Comparison of ENCODE assay signal across 20 cellular contexts in the genomic region with DNA sequence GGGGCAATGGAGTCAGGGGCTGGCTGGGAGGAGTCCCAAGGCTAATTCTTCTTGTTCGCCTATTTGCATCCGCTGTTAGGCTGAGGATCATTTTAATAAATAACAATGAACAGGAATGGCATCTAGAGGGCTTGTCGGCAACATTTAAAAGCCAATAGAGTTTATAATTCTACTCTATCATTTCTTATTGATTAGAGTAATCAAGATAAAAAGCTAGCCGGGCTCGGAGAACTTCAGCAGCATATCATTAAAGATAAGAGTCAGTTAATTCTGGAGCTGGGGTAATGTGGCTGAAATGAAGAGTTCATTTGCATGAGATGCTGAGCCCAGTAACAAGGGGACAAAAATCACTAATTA. TPM values are rescaled to one million over a fixed set of nuclear protein-coding genes. Genes with fewer than 3 reads are reported as not detected.
DNase-seq lines count a peak whose midpoint lies in the region; ATAC-seq, FAIRE-seq and TF ChIP-seq lines count a peak whose summit lies in the region.
"Had no signal": no experiment of that assay in that cellular context is flagged by ENCODE, and none has a peak within 500 bp of the region (broad histone marks: within the 10 kb centered on the region; RNA-seq: fewer than 3 reads in every experiment).

No MANE protein-coding gene starts in this region.

- H3K4me1 Mint-ChIP-seq in CD4-positive, alpha-beta T cell (ENCODE audit: low read depth): peaks cover 49% of the 10 kb centered on the region
- H3K4me1 Mint-ChIP-seq in nephron: peaks cover 38% of the 10 kb centered on the region

- H3K27ac Mint-ChIP-seq in CD4-positive, alpha-beta T cell: no peak overlapping the region
- no peak overlapping the region for H3K27ac Mint-ChIP-seq in nephron

- BruUV-seq in HCT116 (replicated peaks; lab: Mats Ljungman, UMichigan): no TSS peak
- BruUV-seq in GM12878 (replicated peaks; lab: Mats Ljungman, UMichigan): no TSS peak
- no TSS peak for BruUV-seq in A673 (replicated peaks; lab: Mats Ljungman, UMichigan)

- 11% methylated on average over 5 of the region's 5 CpGs for WGBS in GM12878 (ENCODE audit: insufficient coverage, insufficient replicate concordance, low lambda C conversion rate, missing lambda C conversion rate)

- H3K9me3 ChIP-seq in CD4-positive, alpha-beta T cell (ENCODE audit: control insufficient read depth, low read length): no peaks in the 10 kb centered on the region
- H3K9me3 ChIP-seq in HCT116 (ENCODE audit: control insufficient read depth in 1 of 2, insufficient read depth in 1 of 2, low read depth in 1 of 2, low read length in 2 of 2) (no peaks in the 10 kb centered on the region), GM12878 (replicated peaks; ENCODE audit: control insufficient read depth, insufficient read depth, low read length) (no peaks in the 10 kb centered on the region), A673 (ENCODE audit: low read depth, low read length, poor library complexity, severe bottlenecking) (no peaks in the 10 kb centered on the region), kidney (ENCODE audit: control insufficient read depth in 1 of 2, low read length in 2 of 2) (no peaks in the 10 kb centered on the region)
- H3K9me3 ChIP-seq: BE2C, neutrophil, SJSA1 had no signal

- H3K9ac ChIP-seq in HCT116 (ENCODE audit: low read length): no peak overlapping the region
- H3K9ac ChIP-seq in GM12878 (ENCODE audit: control insufficient read depth, insufficient read depth, low read length): no peak overlapping the region
- no peak overlapping the region for H3K9ac ChIP-seq in kidney (ENCODE audit: low read length in 2 of 2)

- SMC1A ChIA-PET in GM12878 (lab: Charles Lee; ENCODE audit: uncharacterized antibody, unreplicated experiment): no interaction called here

- DNase-seq in CD4-positive, alpha-beta T cell: no peak
- no peak for DNase-seq in HCT116 (ENCODE audit: low read depth, low spot score)
- DNase-seq in GM12878 (ENCODE audit: low read depth, low spot score): no peak
- no peak for DNase-seq in A673 (ENCODE audit: low spot score)
- no peak for DNase-seq in kidney
- DNase-seq: activated effector memory CD4-positive, alpha-beta T cell treated with Interleukin-2 at 50 U/mL for 16 hours; DMS79; stimulated activated CD4-positive, alpha-beta T cell treated with anti-CD3 and anti-CD28 coated beads, Interleukin-1b, Interleukin-23, amount 100 ng/mL, for 48 hours had no signal

- H3K4me2 ChIP-seq in HCT116 (ENCODE audit: low read length): no peak overlapping the region
- H3K4me2 ChIP-seq in GM12878 (ENCODE audit: control insufficient read depth, insufficient read depth): no peak overlapping the region

- peaks cover 95% of the 10 kb centered on the region for H3K27me3 ChIP-seq in CD4-positive, alpha-beta T cell (ENCODE audit: control insufficient read depth, insufficient read depth, low read length)
- H3K27me3 ChIP-seq in HCT116 (ENCODE audit: insufficient read depth, low read length) (no peaks in the 10 kb centered on the region), GM12878 (replicated peaks in 1 of 2; ENCODE audit: control insufficient read depth in 2 of 2, insufficient read depth in 2 of 2, low read length in 1 of 2) (peaks cover 27 to 48% of the 10 kb centered on the region in 2 experiments), A673 (replicated peaks; ENCODE audit: insufficient read depth, low read depth, low read length, poor library complexity) (peaks cover 92% of the 10 kb centered on the region)

- POLR2A ChIA-PET in CD4-positive, alpha-beta T cell (lab: Charles Lee): no interaction called here
- POLR2A ChIA-PET in HCT116 (lab: Charles Lee) (no interaction called here), GM12878 (lab: Charles Lee) (no interaction called here), A673 (lab: Charles Lee; ENCODE audit: low non-redundant PET) (no interaction called here)

- H3K4me3 ChIP-seq in HCT116 (replicated peaks in 1 of 2; ENCODE audit: low read depth in 1 of 2, low read length in 2 of 2) (no peak overlapping the region), GM12878 (no peak overlapping the region), A673 (ENCODE audit: low read depth, low read length, poor library complexity, severe bottlenecking) (no peak overlapping the region), kidney (ENCODE audit: low read length in 2 of 2) (no peak overlapping the region)
- H3K4me3 ChIP-seq: SJSA1 had no signal

- peaks cover 89% of the 10 kb centered on the region for H3K27me3 Mint-ChIP-seq in CD4-positive, alpha-beta T cell
- H3K27me3 Mint-ChIP-seq in nephron (ENCODE audit: low read depth): peaks cover 99% of the 10 kb centered on the region

- H3K9me2 ChIP-seq in HCT116 (ENCODE audit: insufficient read depth): no peaks in the 10 kb centered on the region

- in situ Hi-C loops in GM12878 (cut with MboI): loop anchor here (5.0 to 10.0 kb wide), 2 partner anchors 376 to 408 kb away; no protein-coding TSS in a partner anchor

- H3K79me2 ChIP-seq in HCT116 (ENCODE audit: insufficient read depth, low read length) (no peaks in the 10 kb centered on the region), GM12878 (ENCODE audit: control insufficient read depth, insufficient read depth, low read length) (no peaks in the 10 kb centered on the region)

- H4K20me1 ChIP-seq in HCT116 (ENCODE audit: insufficient read depth) (no peaks in the 10 kb centered on the region), GM12878 (ENCODE audit: control insufficient read depth, insufficient read depth) (no peaks in the 10 kb centered on the region)

- no peak for TF ChIP-seq EP300 in GM12878 (IDR thresholded peaks at IDR 0.05; ENCODE audit: borderline replicate concordance in 1 of 2, control insufficient read depth in 1 of 2, low read depth in 2 of 2, low read length in 2 of 2)

- H3K36me3 Mint-ChIP-seq in CD4-positive, alpha-beta T cell (ENCODE audit: low read depth): no peaks in the 10 kb centered on the region
- H3K36me3 Mint-ChIP-seq in nephron (ENCODE audit: low read depth): no peaks in the 10 kb centered on the region

- TF ChIP-seq POLR2A in HCT116 (IDR thresholded peaks at IDR 0.05; ENCODE audit: borderline replicate concordance, extremely low read depth, insufficient read depth, insufficient read length) (no peak), GM12878 (IDR thresholded peaks at IDR 0.05; ENCODE audit: low read depth, low read length) (no peak)

- H3K36me3 ChIP-seq in HCT116 (ENCODE audit: control insufficient read depth in 1 of 2, insufficient read depth in 2 of 2, low read length in 2 of 2) (no peaks in the 10 kb centered on the region), GM12878 (ENCODE audit: control insufficient read depth in 2 of 2, insufficient read depth in 2 of 2, low read length in 1 of 2) (no peaks in the 10 kb centered on the region), A673 (ENCODE audit: insufficient read depth, low read length, poor library complexity, severe bottlenecking) (no peaks in the 10 kb centered on the region), kidney (ENCODE audit: control insufficient read depth in 1 of 2, insufficient read depth in 2 of 2, low read length in 2 of 2) (no peaks in the 10 kb centered on the region)
- H3K36me3 ChIP-seq: BE2C, neutrophil, SJSA1 had no signal

- no peak for TF ChIP-seq CTCF in CD4-positive, alpha-beta T cell (IDR thresholded peaks at IDR 0.05)
- TF ChIP-seq CTCF in HCT116 (IDR thresholded peaks at IDR 0.05 in 2 of 3, conservative IDR thresholded peaks at IDR 0.05 in 1 of 3; ENCODE audit: borderline replicate concordance in 1 of 3, insufficient read depth in 1 of 3, low read depth in 2 of 3, low read length in 2 of 3) (no peak), GM12878 (IDR thresholded peaks at IDR 0.05 in 2 of 3, conservative IDR thresholded peaks at IDR 0.05 in 1 of 3; ENCODE audit: control insufficient read depth in 2 of 3, extremely low read depth in 1 of 3, insufficient read depth in 1 of 3, low read depth in 3 of 3, low read length in 3 of 3) (no peak), nephron (IDR thresholded peaks at IDR 0.05; ENCODE audit: unreplicated experiment in 3 of 3) (no peak), A673 (conservative IDR thresholded peaks at IDR 0.05; ENCODE audit: low read depth, low read length) (no peak), kidney (IDR thresholded peaks at IDR 0.05; ENCODE audit: borderline replicate concordance, extremely low read depth, insufficient read depth) (no peak)

- RAD21 ChIA-PET in HCT116 (lab: Charles Lee; ENCODE audit: low non-redundant PET in 1 of 2, low total read pairs in 2 of 2, uncharacterized antibody in 2 of 2, unreplicated experiment in 2 of 2) (no interaction called here), GM12878 (lab: Charles Lee; ENCODE audit: unreplicated experiment) (no interaction called here)

- TF ChIP-seq RAD21 in HCT116 (IDR thresholded peaks at IDR 0.05; ENCODE audit: low read depth) (no peak), GM12878 (IDR thresholded peaks at IDR 0.05; ENCODE audit: insufficient read depth, low read depth, low read length) (no peak)

- peak overlapping the region; percentile 81 for H3K4me3 Mint-ChIP-seq in CD4-positive, alpha-beta T cell
- H3K4me3 Mint-ChIP-seq in nephron: peak overlapping the region; percentile 71 to 83 (median 81)

- FAIRE-seq in GM12878 (lab: Jason Lieb, UNC) (no peak), kidney (lab: Jason Lieb, UNC) (no peak)
- FAIRE-seq: GM19239, TTC549 had no signal

- intact Hi-C loops in CD4-positive, alpha-beta T cell (cut with DNase I, micrococcal nuclease): no loop called here
- intact Hi-C loops in HCT116 (cut with micrococcal nuclease): loop anchor here (10.0 kb wide), 2 partner anchors 148 to 248 kb away; a partner anchor contains a TSS
- intact Hi-C loops in GM12878 (cut with micrococcal nuclease; ENCODE audit: unreplicated experiment): no loop called here
- intact Hi-C loops in A673 (cut with micrococcal nuclease; ENCODE audit: unreplicated experiment): loop anchor here (5.0 to 10.0 kb wide), 2 partner anchors 146 to 958 kb away; a partner anchor contains a TSS
- intact Hi-C loops in kidney (cut with DNase I): loop anchor here (10.0 kb wide), 2 partner anchors 378 to 408 kb away; no protein-coding TSS in a partner anchor

- H3K27ac ChIP-seq in CD4-positive, alpha-beta T cell (ENCODE audit: low read depth, low read length): no peak overlapping the region
- H3K27ac ChIP-seq in HCT116 (ENCODE audit: low read depth, low read length): no peak overlapping the region
- H3K27ac ChIP-seq in GM12878 (ENCODE audit: control insufficient read depth, insufficient read depth): no peak overlapping the region
- no peak overlapping the region for H3K27ac ChIP-seq in A673 (ENCODE audit: low read depth, low read length, poor library complexity, severe bottlenecking)
- H3K27ac ChIP-seq in kidney (ENCODE audit: low read depth in 2 of 2, low read length in 2 of 2): no peak overlapping the region
- H3K27ac ChIP-seq: coronary artery, neutrophil, SJSA1 had no signal

- CTCF ChIA-PET in CD4-positive, alpha-beta T cell (lab: Charles Lee): no interaction called here
- CTCF ChIA-PET in HCT116 (lab: Charles Lee): interaction anchor here (0.7 kb wide), 1 partner anchor 375 kb away, joined by 3 read pairs; no protein-coding TSS in a partner anchor
- CTCF ChIA-PET in GM12878 (lab: Yijun Ruan, JAX): interaction anchor here (0.6 to 1.1 kb wide), 3 partner anchors 372 to 376 kb away, joined by 3 to 5 read pairs (median 3); no protein-coding TSS in a partner anchor
- CTCF ChIA-PET in A673 (lab: Charles Lee): no interaction called here

- H3K4me1 ChIP-seq in HCT116 (ENCODE audit: control insufficient read depth in 1 of 2, insufficient read depth in 2 of 2, low read length in 2 of 2) (no peaks in the 10 kb centered on the region), GM12878 (ENCODE audit: control insufficient read depth, insufficient read depth, low read length) (peaks cover 4% of the 10 kb centered on the region; the same call in 1 of the 2 replicates), A673 (ENCODE audit: insufficient read depth, low read length, poor library complexity, severe bottlenecking) (peaks cover 29% of the 10 kb centered on the region), kidney (ENCODE audit: control insufficient read depth in 1 of 2, insufficient read depth in 1 of 2, low read depth in 1 of 2, low read length in 2 of 2) (peaks cover 16 to 36% of the 10 kb centered on the region in 2 donors)
- H3K4me1 ChIP-seq: BE2C had no signal

- no peak for ATAC-seq in CD4-positive, alpha-beta T cell (ENCODE audit: poor library complexity)
- ATAC-seq in HCT116: no peak
- no peak for ATAC-seq in GM12878
- no peak for ATAC-seq in HG03025 (IDR thresholded peaks at IDR 0.05; ENCODE audit: low FRiP score, unreplicated experiment)

- peak overlapping the region; percentile 35 for H2AFZ ChIP-seq in HCT116 (ENCODE audit: low read depth, low read length, poor library complexity, severe bottlenecking)
- H2AFZ ChIP-seq in GM12878 (ENCODE audit: control insufficient read depth, low read depth, low read length): no peak overlapping the region

- no peaks in the 10 kb centered on the region for H3K9me3 Mint-ChIP-seq in CD4-positive, alpha-beta T cell
- H3K9me3 Mint-ChIP-seq in nephron: peaks cover 4% of the 10 kb centered on the region

RNA-seq across cellular contexts. Expression of a gene that starts 41.9 kb away (rescaled TPM):
- 10 to 100 TPM; 16.3 to 20.9 TPM for total RNA-seq in CD4-positive, alpha-beta T cell
- total RNA-seq in HCT116 (2021; ENCODE audit: unreplicated experiment) (11.2 TPM), GM12878 (2014; rRNA removed) (6.3 and 6.4 TPM in 2 replicates), GM12878 (2014; rRNA removed; fragmentation: Illumina TruSeq; extraction: Trizol) (5.4 and 7.6 TPM in 2 replicates), GM12878 (2021) (10.6 and 13.9 TPM in 2 replicates), A673 (2021) (19.7 and 23.8 TPM in 2 replicates), kidney (34.5 TPM)
- 2.7 and 3.9 TPM in 2 replicates for polyA plus RNA-seq in HCT116 (2012)
- 14.2 and 21.6 TPM in 2 replicates for total RNA-seq in GM12878 (2013; cell fraction: nucleolus; rRNA removed)
- polyA plus RNA-seq in GM12878 (2011; ENCODE audit: low read depth): 3.7 TPM
- polyA plus RNA-seq in GM12878 (2011; rRNA removed) (17.1 and 28.7 TPM in 2 replicates), GM12878 (2014; fragmentation: Illumina TruSeq; extraction: Trizol) (5.2 and 8.7 TPM in 2 replicates), GM12878 (2014; fragmentation: Nextera tagmentation; extraction: Ambion mirVana) (1 to 10 TPM; 3.1 to 4.7 TPM), GM12878 (2014; rRNA removed) (3.0 and 6.7 TPM in 2 replicates), GM12878 (2016; fragmentation: Nextera tagmentation; extraction: Ambion mirVana) (1 to 10 TPM; 6.4 to 8.6 TPM), kidney (ENCODE audit: insufficient read depth, low read depth, low replicate concordance) (19.8 TPM)
- 5.0 and 5.7 TPM in 2 replicates for polyA plus RNA-seq in GM12878 (2011; cell fraction: cytosol; rRNA removed)
- polyA plus RNA-seq in GM12878 (2011; cell fraction: nucleus; rRNA removed): 4.3 and 6.0 TPM in 2 replicates
- 2.7 and 4.4 TPM in 2 replicates for polyA plus RNA-seq in GM12878 (2012)
- 4.4 and 13.3 TPM in 2 replicates for polyA minus RNA-seq in GM12878 (2011; rRNA and poly(A)+ RNA removed)
- polyA minus RNA-seq in GM12878 (2011; cell fraction: cytosol; rRNA and poly(A)+ RNA removed): 4.6 and 11.9 TPM in 2 replicates
- polyA minus RNA-seq in GM12878 (2011; cell fraction: nucleus; rRNA and poly(A)+ RNA removed): 7.4 and 14.3 TPM in 2 replicates

RNA-seq across cellular contexts. Expression of a gene that starts 49.4 kb away (rescaled TPM):
- not detected for total RNA-seq in CD4-positive, alpha-beta T cell
- total RNA-seq in HCT116 (2021; ENCODE audit: unreplicated experiment): not detected
- polyA plus RNA-seq in HCT116 (2012): not detected in 2 replicates
- not detected in 2 replicates for total RNA-seq in GM12878 (2013; cell fraction: nucleolus; rRNA removed)
- not detected in 2 replicates for total RNA-seq in GM12878 (2014; rRNA removed)
- not detected in 2 replicates for total RNA-seq in GM12878 (2014; rRNA removed; fragmentation: Illumina TruSeq; extraction: Trizol)
- total RNA-seq in GM12878 (2021): not detected in 2 replicates
- polyA plus RNA-seq in GM12878 (2011; ENCODE audit: low read depth): not detected
- polyA plus RNA-seq in GM12878 (2011; rRNA removed): not detected in 2 replicates
- not detected in 2 replicates for polyA plus RNA-seq in GM12878 (2011; cell fraction: cytosol; rRNA removed)
- not detected in 2 replicates for polyA plus RNA-seq in GM12878 (2011; cell fraction: nucleus; rRNA removed)
- polyA plus RNA-seq in GM12878 (2012): not detected in 2 replicates
- not detected in 2 replicates for polyA plus RNA-seq in GM12878 (2014; fragmentation: Illumina TruSeq; extraction: Trizol)
- polyA plus RNA-seq in GM12878 (2014; fragmentation: Nextera tagmentation; extraction: Ambion mirVana): not detected
- polyA plus RNA-seq in GM12878 (2014; rRNA removed): not detected in 2 replicates
- not detected for polyA plus RNA-seq in GM12878 (2016; fragmentation: Nextera tagmentation; extraction: Ambion mirVana)
- not detected in 2 replicates for polyA minus RNA-seq in GM12878 (2011; rRNA and poly(A)+ RNA removed)
- polyA minus RNA-seq in GM12878 (2011; cell fraction: cytosol; rRNA and poly(A)+ RNA removed): not detected in 2 replicates
- polyA minus RNA-seq in GM12878 (2011; cell fraction: nucleus; rRNA and poly(A)+ RNA removed): not detected in 2 replicates
- total RNA-seq in A673 (2021): not detected in 2 replicates
- total RNA-seq in kidney: not detected
- not detected for polyA plus RNA-seq in kidney (ENCODE audit: insufficient read depth, low read depth, low replicate concordance)
- total RNA-seq: epithelial cell of proximal tubule, glomerular endothelial cell, lung microvascular endothelial cell, sciatic nerve had no signal

Comparison
In these comparisons a context has a peak if more than half of its experiments do, and no peak if none do; other contexts are left out.
1. CTCF ChIA-PET loops: an anchor here in HCT116 (0.7 kb wide) and GM12878 (0.6 to 1.1 kb wide); none called in CD4-positive, alpha-beta T cell and A673.
2. intact Hi-C loops: an anchor here in HCT116 (10.0 kb wide), A673 (5.0 to 10.0 kb wide) and kidney (10.0 kb wide); none called in CD4-positive, alpha-beta T cell and GM12878.